In genomic region chr11:102317099-102317767, GRCh38 we compare ENCODE assay signal across 8 cellular contexts. TPM values are rescaled to one million over a fixed set of nuclear protein-coding genes. Genes with fewer than 3 reads are reported as not detected.
A peak's percentile ranks its signal among the peaks of the same experiment; 100 is the strongest.
DNase-seq lines count a peak whose midpoint lies in the region; ATAC-seq and TF ChIP-seq lines count a peak whose summit lies in the region.

Gene BIRC3, plus strand, starts transcription at chr11:102317484. Its CDS starts 7,026 bp downstream, at chr11:102324510.

- no peaks in the 10 kb centered on the region for H3K36me3 ChIP-seq in adrenal gland (replicated peaks in 1 of 2)
- H3K36me3 ChIP-seq in rectal smooth muscle tissue (ENCODE audit: control insufficient read depth, insufficient read depth, low read length) = no peaks in the 10 kb centered on the region

- intact Hi-C loops in adrenal gland (cut with DNase I) = no loop called here
- intact Hi-C loops in right cardiac atrium (cut with DNase I) = no loop called here

- DNase-seq in GM12865 (ENCODE audit: low read depth) (peak; percentile 99), NCI-H1105 (lab: John Stamatoyannopoulos, UW) (peak; percentile 91), T-helper 1 cell (peak; percentile 85 to 98 (median 92)), adrenal gland (peak; percentile 77 to 94 (median 85)), right cardiac atrium (peak; percentile 74 to 88 (median 87)), cerebellar cortex (ENCODE audit: low spot score) (no peak)

- H3K27me3 ChIP-seq in adrenal gland (no peaks in the 10 kb centered on the region), right cardiac atrium (ENCODE audit: control insufficient read depth, insufficient read depth) (no peaks in the 10 kb centered on the region), rectal smooth muscle tissue (ENCODE audit: control insufficient read depth, insufficient read depth, low read length) (no peaks in the 10 kb centered on the region)

- WGBS in adrenal gland, 4 donors = 1 to 2% (median 1%) methylated on average over 17 to 34 of the region's 34 CpGs
- WGBS in right cardiac atrium = 2% methylated on average over 34 of the region's 34 CpGs

- H3K9ac ChIP-seq in rectal smooth muscle tissue (ENCODE audit: low read length) = peak within 1 kb of the TSS; percentile 86

- TF ChIP-seq CTCF in GM12865 (IDR thresholded peaks at IDR 0.05; ENCODE audit: insufficient read depth, low read depth, low read length, missing control alignments) = no peak
- TF ChIP-seq CTCF in adrenal gland (IDR thresholded peaks at IDR 0.05) = peak; percentile 15 to 65 (median 46)

- H3K4me3 ChIP-seq in GM12865 (ENCODE audit: low read depth, low read length) (peak within 1 kb of the TSS; percentile 68), adrenal gland (peak within 1 kb of the TSS; percentile 63 to 73 (median 66)), right cardiac atrium (ENCODE audit: low read length) (peak within 1 kb of the TSS; percentile 50), rectal smooth muscle tissue (ENCODE audit: low read length) (peak within 1 kb of the TSS; percentile 95)

- peak; percentile 89 for ATAC-seq in HG02642 (IDR thresholded peaks at IDR 0.05; ENCODE audit: poor library complexity, unreplicated experiment)
- ATAC-seq in right cardiac atrium = peak; percentile 95 to 96

- TF ChIP-seq POLR2A in adrenal gland (IDR thresholded peaks at IDR 0.05) = peak in 1 of 2 donors; percentile 65

- H3K9me3 ChIP-seq in adrenal gland (replicated peaks in 1 of 3) (no peaks in the 10 kb centered on the region), right cardiac atrium (ENCODE audit: control insufficient read depth, low read length) (no peaks in the 10 kb centered on the region)

- peak within 1 kb of the TSS in 4 of 5 donors; percentile 56 to 90 (median 65) for H3K27ac ChIP-seq in adrenal gland
- H3K27ac ChIP-seq in right cardiac atrium (ENCODE audit: low read length) = peak within 1 kb of the TSS; percentile 81
- H3K27ac ChIP-seq in rectal smooth muscle tissue (ENCODE audit: low read depth, low read length) = peak within 1 kb of the TSS; percentile 86

- peaks cover 0 to 13% of the 10 kb centered on the region in 2 donors for H3K4me1 ChIP-seq in adrenal gland (replicated peaks in 1 of 2)
- H3K4me1 ChIP-seq in right cardiac atrium (ENCODE audit: control insufficient read depth, insufficient read depth, low read length) = peaks cover 4% of the 10 kb centered on the region
- peaks cover 5% of the 10 kb centered on the region for H3K4me1 ChIP-seq in rectal smooth muscle tissue (ENCODE audit: control insufficient read depth, insufficient read depth, low read length)

RNA-seq across cellular contexts. Expression of gene BIRC3, which starts in this region (rescaled TPM):
- total RNA-seq in adrenal gland = 1 to 10 TPM in 7 of 8 donors, under 1 TPM in 1; 0.48 to 8.6 (median 2.8) TPM
- polyA plus RNA-seq in adrenal gland = 1 to 10 TPM; 2.9 to 7.6 (median 3.9) TPM
- 10 to 100 TPM in 3 of 4 donors, 1 to 10 TPM in 1; 8.7 to 11.9 (median 11.7) TPM for total RNA-seq in right cardiac atrium
- 6.2 TPM for polyA plus RNA-seq in right cardiac atrium
